In genomic region chr7:120337308-120337907, GRCh38 we compare ENCODE assay signal across 8 cellular contexts.
A peak's percentile ranks its signal among the peaks of the same experiment; 100 is the strongest.
DNase-seq lines count a peak whose midpoint lies in the region; ATAC-seq, FAIRE-seq and TF ChIP-seq lines count a peak whose summit lies in the region.

No MANE protein-coding gene starts in this region.

- H3K9me1 ChIP-seq in keratinocyte (ENCODE audit: control insufficient read depth, extremely low read depth, insufficient read depth, low read length): no peaks in the 10 kb centered on the region

- 33 to 52% methylated on average over 1 of the region's 1 CpG for WGBS in sigmoid colon, 2 donors

- BruUV-seq in PC-3 (replicated peaks; lab: Mats Ljungman, UMichigan): no TSS peak

- H3K27ac ChIP-seq in PC-3 (ENCODE audit: low read length) (no peak overlapping the region), keratinocyte (ENCODE audit: control insufficient read depth, insufficient read depth, low read length) (no peak overlapping the region), sigmoid colon (no peak overlapping the region)

- intact Hi-C loops in PC-3 (cut with micrococcal nuclease): loop anchor here (5.0 kb wide), 1 partner anchor 215 kb away; no protein-coding TSS in a partner anchor
- intact Hi-C loops in activated T-helper 1 cell treated with anti-CD3 and anti-CD28 coated beads, Interleukin-12 subunit alpha, Interleukin-12 subunit beta, Interleukin-2, Interleukin-4 antibody, amounts not matched to agents 30 ng/mL and 10 ng/mL and 1 ng/mL, durations not matched to agents 14 hours and 24 hours and 36 hours (cut with micrococcal nuclease): no loop called here
- intact Hi-C loops in sigmoid colon (cut with DNase I): no loop called here

- H3K9ac ChIP-seq in PC-3 (ENCODE audit: low read length): no peak overlapping the region
- H3K9ac ChIP-seq in keratinocyte (ENCODE audit: control insufficient read depth, extremely low read depth, insufficient read depth, low read length): no peak overlapping the region

- no peaks in the 10 kb centered on the region for H3K27me3 Mint-ChIP-seq in activated T-helper 1 cell treated with anti-CD3 and anti-CD28 coated beads, Interleukin-12 subunit alpha, Interleukin-12 subunit beta, Interleukin-2, Interleukin-4 antibody, amounts not matched to agents 30 ng/mL and 10 ng/mL and 1 ng/mL, durations not matched to agents 14 hours and 24 hours and 36 hours (ENCODE audit: insufficient read depth)

- DNase-seq in NOMO-1 treated with DMSO at 0.1 percent for 48 hours (lab: John Stamatoyannopoulos, UW; ENCODE audit: unreplicated experiment) (peak; percentile 1), NOMO-1 treated with dmso at 0.1 percent for 144 hours (lab: John Stamatoyannopoulos, UW; ENCODE audit: unreplicated experiment) (no peak), PC-3 (peak; percentile 25), keratinocyte (ENCODE audit: low read depth, low spot score) (no peak), sigmoid colon (no peak), HTR-8/SVneo (ENCODE audit: insufficient read length, low spot score) (no peak)
- DNase-seq in activated T-helper 1 cell treated with anti-CD3 and anti-CD28 coated beads, Interleukin-12 subunit alpha, Interleukin-12 subunit beta, Interleukin-2, Interleukin-4 antibody, amounts not matched to agents 30 ng/mL and 10 ng/mL and 1 ng/mL, durations not matched to agents 14 hours and 24 hours and 36 hours (ENCODE audit: low spot score): no peak

- H4K20me1 ChIP-seq in PC-3 (ENCODE audit: low read length) (no peaks in the 10 kb centered on the region), keratinocyte (ENCODE audit: control insufficient read depth, extremely low read depth, insufficient read depth, low read length) (no peaks in the 10 kb centered on the region)

- H3K9me3 ChIP-seq in PC-3 (ENCODE audit: low read length) (no peaks in the 10 kb centered on the region), keratinocyte (ENCODE audit: control insufficient read depth, low read depth, low read length) (no peaks in the 10 kb centered on the region), sigmoid colon (no peaks in the 10 kb centered on the region)

- H3K4me2 ChIP-seq in PC-3 (ENCODE audit: low read length): no peak overlapping the region
- H3K4me2 ChIP-seq in keratinocyte (ENCODE audit: control insufficient read depth, extremely low read depth, insufficient read depth, low read depth, low read length): no peak overlapping the region

- H3K27ac Mint-ChIP-seq in activated T-helper 1 cell treated with anti-CD3 and anti-CD28 coated beads, Interleukin-12 subunit alpha, Interleukin-12 subunit beta, Interleukin-2, Interleukin-4 antibody, amounts not matched to agents 30 ng/mL and 10 ng/mL and 1 ng/mL, durations not matched to agents 14 hours and 24 hours and 36 hours: no peak overlapping the region

- CTCF ChIA-PET in PC-3 (lab: Charles Lee): no interaction called here

- no peaks in the 10 kb centered on the region for H3K36me3 ChIP-seq in PC-3 (ENCODE audit: low read depth, low read length)
- H3K36me3 ChIP-seq in keratinocyte (ENCODE audit: control insufficient read depth in 2 of 2, extremely low read depth in 1 of 2, insufficient read depth in 2 of 2, low read length in 2 of 2): no peaks in the 10 kb centered on the region
- H3K36me3 ChIP-seq in sigmoid colon: no peaks in the 10 kb centered on the region

- no peak for FAIRE-seq in keratinocyte (lab: Jason Lieb, UNC)
- no peak for FAIRE-seq in HTR-8/SVneo (lab: Jason Lieb, UNC)

- TF ChIP-seq EP300 in sigmoid colon (IDR thresholded peaks at IDR 0.05): no peak

- H3K4me1 ChIP-seq in PC-3 (ENCODE audit: insufficient read depth, low read length) (no peaks in the 10 kb centered on the region), keratinocyte (ENCODE audit: control insufficient read depth, extremely low read depth, insufficient read depth, low read length) (no peaks in the 10 kb centered on the region), sigmoid colon (no peaks in the 10 kb centered on the region)

- H3K4me3 ChIP-seq in PC-3 (ENCODE audit: low read length) (no peak overlapping the region), keratinocyte (ENCODE audit: control insufficient read depth in 2 of 3, extremely low read depth in 1 of 3, insufficient read depth in 2 of 3, low read depth in 1 of 3, low read length in 3 of 3) (no peak overlapping the region), sigmoid colon (no peak overlapping the region)

- H3K4me1 Mint-ChIP-seq in activated T-helper 1 cell treated with anti-CD3 and anti-CD28 coated beads, Interleukin-12 subunit alpha, Interleukin-12 subunit beta, Interleukin-2, Interleukin-4 antibody, amounts not matched to agents 30 ng/mL and 10 ng/mL and 1 ng/mL, durations not matched to agents 14 hours and 24 hours and 36 hours (ENCODE audit: low read depth): no peaks in the 10 kb centered on the region

- peak; percentile 72 for TF ChIP-seq CTCF in PC-3 (conservative IDR thresholded peaks at IDR 0.05; ENCODE audit: low read depth, low read length)
- TF ChIP-seq CTCF in keratinocyte (optimal IDR thresholded peaks at IDR 0.05 in 1 of 3, IDR thresholded peaks at IDR 0.05 in 1 of 3, conservative IDR thresholded peaks at IDR 0.05 in 1 of 3; ENCODE audit: extremely low read depth in 1 of 3, insufficient read depth in 2 of 3, low read length in 3 of 3): peak in 2 of 3 experiments; percentile 41 to 56
- TF ChIP-seq CTCF in sigmoid colon (IDR thresholded peaks at IDR 0.05): no peak

- H3K27me3 ChIP-seq in PC-3 (ENCODE audit: low read length): no peaks in the 10 kb centered on the region
- no peaks in the 10 kb centered on the region for H3K27me3 ChIP-seq in keratinocyte (ENCODE audit: control insufficient read depth, extremely low read depth, insufficient read depth, low read length)
- no peaks in the 10 kb centered on the region for H3K27me3 ChIP-seq in sigmoid colon

- no peaks in the 10 kb centered on the region for H3K9me3 Mint-ChIP-seq in activated T-helper 1 cell treated with anti-CD3 and anti-CD28 coated beads, Interleukin-12 subunit alpha, Interleukin-12 subunit beta, Interleukin-2, Interleukin-4 antibody, amounts not matched to agents 30 ng/mL and 10 ng/mL and 1 ng/mL, durations not matched to agents 14 hours and 24 hours and 36 hours

- H2AFZ ChIP-seq in PC-3 (ENCODE audit: low read length) (no peak overlapping the region), keratinocyte (ENCODE audit: control insufficient read depth, low read length) (no peak overlapping the region)

- dilution Hi-C loops in keratinocyte (cut with MboI; ENCODE audit: extremely low pct_ligation_motif_present, low sequenced_read_pairs): no loop called here

- H3K9me2 ChIP-seq in PC-3 (replicated peaks; ENCODE audit: low read length): no peaks in the 10 kb centered on the region

- POLR2A ChIA-PET in PC-3 (lab: Charles Lee; ENCODE audit: unreplicated experiment): no interaction called here

- ATAC-seq in HG02884 (IDR thresholded peaks at IDR 0.05; ENCODE audit: unreplicated experiment) (peak; percentile 73), PC-3 (peak; percentile 89)

- H3K79me2 ChIP-seq in PC-3 (ENCODE audit: low read length): no peaks in the 10 kb centered on the region
- H3K79me2 ChIP-seq in keratinocyte (ENCODE audit: control insufficient read depth, insufficient read depth, low read length): no peaks in the 10 kb centered on the region

- TF ChIP-seq POLR2A in sigmoid colon (IDR thresholded peaks at IDR 0.05): no peak

- no peaks in the 10 kb centered on the region for H3F3A ChIP-seq in PC-3 (ENCODE audit: low read length, unreplicated experiment)

- no peaks in the 10 kb centered on the region for H3K36me3 Mint-ChIP-seq in activated T-helper 1 cell treated with anti-CD3 and anti-CD28 coated beads, Interleukin-12 subunit alpha, Interleukin-12 subunit beta, Interleukin-2, Interleukin-4 antibody, amounts not matched to agents 30 ng/mL and 10 ng/mL and 1 ng/mL, durations not matched to agents 14 hours and 24 hours and 36 hours (ENCODE audit: low read depth)

- no peak overlapping the region for H3K4me3 Mint-ChIP-seq in activated T-helper 1 cell treated with anti-CD3 and anti-CD28 coated beads, Interleukin-12 subunit alpha, Interleukin-12 subunit beta, Interleukin-2, Interleukin-4 antibody, amounts not matched to agents 30 ng/mL and 10 ng/mL and 1 ng/mL, durations not matched to agents 14 hours and 24 hours and 36 hours

Comparison
In these comparisons a context has a peak if more than half of its experiments do, and no peak if none do; other contexts are left out.
1. DNase-seq: peak in NOMO-1 treated with DMSO at 0.1 percent for 48 hours (single experiment) and PC-3 (single experiment); none in NOMO-1 treated with dmso at 0.1 percent for 144 hours (single experiment), keratinocyte (single experiment), activated T-helper 1 cell treated with anti-CD3 and anti-CD28 coated beads, Interleukin-12 subunit alpha, Interleukin-12 subunit beta, Interleukin-2, Interleukin-4 antibody, amounts not matched to agents 30 ng/mL and 10 ng/mL and 1 ng/mL, durations not matched to agents 14 hours and 24 hours and 36 hours (single experiment), sigmoid colon (single experiment) and HTR-8/SVneo (single experiment).
2. CTCF ChIP-seq: peak in PC-3 (single experiment) and keratinocyte (2 of 3); none in sigmoid colon (0 of 4).